8 cellular contexts compared by ENCODE assay signal in genomic region chr7:106283831-106284515, GRCh38. TPM values are rescaled to one million over a fixed set of nuclear protein-coding genes. Genes with fewer than 3 reads are reported as not detected.
A peak's percentile ranks its signal among the peaks of the same experiment; 100 is the strongest.
DNase-seq lines count a peak whose midpoint lies in the region; ATAC-seq and TF ChIP-seq lines count a peak whose summit lies in the region.

No MANE protein-coding gene starts in this region.

- DNase-seq in A172 (ENCODE audit: low spot score) (peak; percentile 51), fibroblast of villous mesenchyme (ENCODE audit: low read depth) (peak; percentile 66), nephron progenitor cell (peak; percentile 58), suprapubic skin (ENCODE audit: low spot score in 2 of 2) (peak; percentile 77 to 82)
- peak; percentile 19 for DNase-seq in activated effector memory CD4-positive, alpha-beta T cell treated with Interleukin-2 at 50 U/mL for 16 hours

- H3K36me3 Mint-ChIP-seq in nephron progenitor cell (ENCODE audit: low read depth) = peaks cover 12% of the 10 kb centered on the region

- H4K20me1 ChIP-seq in OCI-LY1 (ENCODE audit: insufficient read depth, low read length) = no peaks in the 10 kb centered on the region

- no peak for TF ChIP-seq POLR2A in suprapubic skin (IDR thresholded peaks at IDR 0.05)

- H3K4me3 Mint-ChIP-seq in nephron progenitor cell = peak overlapping the region; percentile 97

- no peak overlapping the region for H2AFZ ChIP-seq in OCI-LY1 (ENCODE audit: low read length)

- H3K9me2 ChIP-seq in OCI-LY1 (ENCODE audit: low read depth, low read length) = no peaks in the 10 kb centered on the region

- H3K36me3 ChIP-seq in OCI-LY1 (ENCODE audit: insufficient read depth, low read length) (no peaks in the 10 kb centered on the region), suprapubic skin (no peaks in the 10 kb centered on the region)

- H3K4me1 ChIP-seq in OCI-LY1 (ENCODE audit: insufficient read depth, low read length, severe bottlenecking) = peaks cover 40% of the 10 kb centered on the region
- peaks cover 56% of the 10 kb centered on the region for H3K4me1 ChIP-seq in suprapubic skin

- WGBS in suprapubic skin = under 1% methylated on average over 18 of the region's 43 CpGs

- H3K4me1 Mint-ChIP-seq in nephron progenitor cell = peaks cover 51% of the 10 kb centered on the region

- H3K9me3 ChIP-seq in OCI-LY1 (ENCODE audit: low read length) (no peaks in the 10 kb centered on the region), suprapubic skin (no peaks in the 10 kb centered on the region)

- peak overlapping the region; percentile 97 for H3K27ac Mint-ChIP-seq in nephron progenitor cell

- H3K27me3 ChIP-seq in OCI-LY1 (ENCODE audit: insufficient read depth, low read length) (no peaks in the 10 kb centered on the region), suprapubic skin (no peaks in the 10 kb centered on the region)

- peak overlapping the region; percentile 95 for H3K4me2 ChIP-seq in OCI-LY1 (ENCODE audit: low read length)

- TF ChIP-seq CTCF in OCI-LY1 (IDR thresholded peaks at IDR 0.05; ENCODE audit: low read length) (no peak), fibroblast of villous mesenchyme (IDR thresholded peaks at IDR 0.05; ENCODE audit: insufficient read depth, low read depth, low read length) (no peak), nephron progenitor cell (IDR thresholded peaks at IDR 0.05) (no peak), suprapubic skin (IDR thresholded peaks at IDR 0.05) (no peak)

- TF ChIP-seq EP300 in suprapubic skin (IDR thresholded peaks at IDR 0.05) = no peak

- no peaks in the 10 kb centered on the region for H3F3A ChIP-seq in OCI-LY1 (ENCODE audit: insufficient read depth, low read length)

- H3K27ac ChIP-seq in OCI-LY1 (ENCODE audit: low read depth, low read length, poor library complexity, severe bottlenecking) (peak overlapping the region; percentile 21), suprapubic skin (peak overlapping the region; percentile 98)

- H3K9me3 Mint-ChIP-seq in nephron progenitor cell = no peaks in the 10 kb centered on the region

- H3K4me3 ChIP-seq in OCI-LY1 (ENCODE audit: low read depth, low read length, poor library complexity, severe bottlenecking) = peak overlapping the region; percentile 77
- peak overlapping the region; percentile 86 for H3K4me3 ChIP-seq in fibroblast of villous mesenchyme (ENCODE audit: low read depth, low read length)
- peak overlapping the region; percentile 82 for H3K4me3 ChIP-seq in suprapubic skin

- no peaks in the 10 kb centered on the region for H3K27me3 Mint-ChIP-seq in nephron progenitor cell (ENCODE audit: low read depth, poor library complexity)

- ATAC-seq in GM18867 (IDR thresholded peaks at IDR 0.05; ENCODE audit: unreplicated experiment) (peak; percentile 8), HG03439 (IDR thresholded peaks at IDR 0.05; ENCODE audit: unreplicated experiment) (peak; percentile 14)

- H3K79me2 ChIP-seq in OCI-LY1 (ENCODE audit: insufficient read depth, low read length) = peaks cover 49% of the 10 kb centered on the region

- H3K9ac ChIP-seq in OCI-LY1 (ENCODE audit: low read length) = peak overlapping the region; percentile 91

RNA-seq across cellular contexts. Expression of gene NAMPT, which starts 0.8 kb away (rescaled TPM):
- 54.9 and 68.3 TPM in 2 replicates for total RNA-seq in A172 (2014; rRNA removed; shearing (Covaris generic))
- total RNA-seq in fibroblast of villous mesenchyme (160 and 180 TPM in 2 replicates), suprapubic skin (100 to 1,000 TPM in 3 of 4 donors, 10 to 100 TPM in 1; 96.7 to 239 (median 189) TPM)

Comparison
In these comparisons a context has a peak if more than half of its experiments do, and no peak if none do; other contexts are left out.
1. Peak in every context shown above with its lines: DNase-seq, ATAC-seq, H3K4me3 ChIP-seq and H3K27ac ChIP-seq.
2. DNase-seq: peak in every context shown above with its lines; median percentile 80 in suprapubic skin; 66 in fibroblast of villous mesenchyme; 58 in nephron progenitor cell; 51 in A172; 19 in activated effector memory CD4-positive, alpha-beta T cell treated with Interleukin-2 at 50 U/mL for 16 hours.